Comparison of ENCODE assay signal across 1 cellular context in the genomic region with DNA sequence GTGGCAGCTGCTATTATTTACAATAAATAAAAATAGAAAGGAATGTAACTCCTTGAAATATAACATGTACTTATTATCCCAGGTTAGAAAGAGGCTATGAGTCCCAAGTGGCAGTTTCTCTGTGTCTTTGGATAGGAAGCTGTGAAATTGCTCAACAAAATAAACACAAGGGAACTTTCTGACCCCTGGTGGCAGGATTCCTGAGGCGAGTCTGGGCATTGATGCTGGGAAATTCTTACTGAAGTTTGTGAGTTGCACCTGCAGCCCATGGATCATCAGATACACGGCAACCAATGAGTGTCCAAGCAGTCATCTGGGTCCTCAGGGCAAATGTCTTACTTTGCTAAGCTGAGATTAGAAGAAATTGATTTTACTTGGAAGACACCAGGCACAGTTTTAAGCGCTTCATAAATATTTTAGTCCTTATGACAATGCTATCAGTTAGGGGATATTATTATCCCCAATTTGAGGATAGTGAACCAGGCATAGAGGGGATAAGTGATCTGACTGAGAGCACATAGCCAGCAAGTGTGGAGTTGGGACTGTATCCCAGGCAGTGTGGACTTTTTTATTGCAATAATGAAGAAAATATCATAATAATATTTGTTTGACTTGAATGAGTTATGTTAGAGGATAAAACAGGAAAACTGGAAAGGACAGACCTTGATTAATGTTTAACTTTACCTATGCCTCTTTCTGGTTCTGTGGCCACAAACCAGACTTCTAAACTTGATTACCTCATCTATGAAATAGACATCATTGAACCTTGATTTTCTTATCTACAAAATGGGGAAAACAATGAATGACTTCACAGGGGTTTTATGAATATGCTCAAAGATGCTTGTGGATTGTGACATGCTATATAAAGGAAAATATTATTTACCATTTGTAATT.
A peak's percentile ranks its signal among the peaks of the same experiment; 100 is the strongest.
TF ChIP-seq lines count a peak whose summit lies in the region.

No MANE protein-coding gene starts in this region.

TF ChIP-seq in HepG2, 621 proteins besides CTCF, POLR2A, EP300 and RAD21:
- TF ChIP-seq TFAP4 (IDR thresholded peaks at IDR 0.05; ENCODE audit: borderline replicate concordance, low read depth) (no peak), ZNF503 (CRISPR knock-in tag; IDR thresholded peaks at IDR 0.05) (no peak), SMC3 (IDR thresholded peaks at IDR 0.05; ENCODE audit: low read length) (peak; percentile 78; the same call in 1 of the 2 replicates), STAG1 (CRISPR knock-in tag; IDR thresholded peaks at IDR 0.05) (peak; percentile 39), FOXA1 (IDR thresholded peaks at IDR 0.05) (no peak), FOXA1 (CRISPR knock-in tag; IDR thresholded peaks at IDR 0.05) (peak; percentile 54; the same call in 1 of the 2 replicates), CEBPG (CRISPR knock-in tag; IDR thresholded peaks at IDR 0.05) (peak; percentile 78), TEAD3 (CRISPR knock-in tag; optimal IDR thresholded peaks at IDR 0.05; ENCODE audit: borderline replicate concordance) (peak; percentile 65), CEBPB (IDR thresholded peaks at IDR 0.05; ENCODE audit: borderline replicate concordance, low read depth, low read length) (peak; percentile 79)
